Comparison of ENCODE assay signal across 1 cellular context in genomic region chr1:45248004-45248403, GRCh38. TPM values are rescaled to one million over a fixed set of nuclear protein-coding genes. Genes with fewer than 3 reads are reported as not detected.
"Had no signal": no experiment of that assay in that cellular context is flagged by ENCODE, and none has a peak within 500 bp of the region (broad histone marks: within the 10 kb centered on the region; RNA-seq: fewer than 3 reads in every experiment).

No MANE protein-coding gene starts in this region.

RNA-seq across cellular contexts. Expression of gene ZSWIM5, which starts 41.6 kb away (rescaled TPM):
- total RNA-seq: RPMI7951 had no signal
